Comparison of ENCODE assay signal across 29 cellular contexts in genomic region chr6:90953405-90954161, GRCh38.
"Had no signal": no experiment of that assay in that cellular context is flagged by ENCODE, and none has a peak within 500 bp of the region (broad histone marks: within the 10 kb centered on the region; RNA-seq: fewer than 3 reads in every experiment).

No MANE protein-coding gene starts in this region.

- H3K9me3 Mint-ChIP-seq: stimulated activated effector memory CD8-positive, alpha-beta T cell treated with anti-CD3 and anti-CD28 coated beads, Interleukin-12 subunit alpha, Interleukin-12 subunit beta, amount 100 ng/mL, for 72 hours; stimulated activated memory B cell treated with anti-CD40 and anti-IgM and Interleukin-4, amounts not matched to agents 10 μg/mL and 1 μg/mL and 100 μg/mL, for 72 hours; stimulated activated naive B cell treated with anti-CD40 and anti-IgM and Interleukin-4, amounts not matched to agents 10 μg/mL and 1 μg/mL and 100 μg/mL, for 72 hours; stimulated activated naive CD8-positive, alpha-beta T cell treated with anti-CD3 and anti-CD28 coated beads, Interleukin-15, amount 100 ng/mL, for 72 hours; stimulated activated naive CD8-positive, alpha-beta T cell treated with anti-CD3 and anti-CD28 coated beads, Interleukin-15, Interleukin-2, amounts not matched to agents 100 ng/mL and 50 ng/mL, for 24 hours; type B pancreatic cell had no signal

- ATAC-seq: stimulated activated effector memory CD8-positive, alpha-beta T cell treated with anti-CD3 and anti-CD28 coated beads, Interleukin-12 subunit alpha, Interleukin-12 subunit beta, amount 100 ng/mL, for 72 hours; stimulated activated memory B cell treated with anti-CD40 and anti-IgM and Interleukin-4, amounts not matched to agents 10 μg/mL and 1 μg/mL and 100 μg/mL, for 72 hours; stimulated activated naive B cell treated with anti-CD40 and anti-IgM and Interleukin-4, amounts not matched to agents 10 μg/mL and 1 μg/mL and 100 μg/mL, for 72 hours; stimulated activated naive CD8-positive, alpha-beta T cell treated with anti-CD3 and anti-CD28 coated beads, Interleukin-15, amount 100 ng/mL, for 72 hours; stimulated activated naive CD8-positive, alpha-beta T cell treated with anti-CD3 and anti-CD28 coated beads, Interleukin-15, Interleukin-2, amounts not matched to agents 100 U/mL and 50 U/mL, for 24 hours; upper lobe of right lung had no signal

- H3K27ac Mint-ChIP-seq: stimulated activated effector memory CD8-positive, alpha-beta T cell treated with anti-CD3 and anti-CD28 coated beads, Interleukin-12 subunit alpha, Interleukin-12 subunit beta, amount 100 ng/mL, for 72 hours; stimulated activated memory B cell treated with anti-CD40 and anti-IgM and Interleukin-4, amounts not matched to agents 10 μg/mL and 1 μg/mL and 100 μg/mL, for 72 hours; stimulated activated naive B cell treated with anti-CD40 and anti-IgM and Interleukin-4, amounts not matched to agents 10 μg/mL and 1 μg/mL and 100 μg/mL, for 72 hours; stimulated activated naive CD8-positive, alpha-beta T cell treated with anti-CD3 and anti-CD28 coated beads, Interleukin-15, amount 100 ng/mL, for 72 hours; stimulated activated naive CD8-positive, alpha-beta T cell treated with anti-CD3 and anti-CD28 coated beads, Interleukin-15, Interleukin-2, amounts not matched to agents 100 ng/mL and 50 ng/mL, for 24 hours; type B pancreatic cell had no signal

- H3K27me3 Mint-ChIP-seq: stimulated activated memory B cell treated with anti-CD40 and anti-IgM and Interleukin-4, amounts not matched to agents 10 μg/mL and 1 μg/mL and 100 μg/mL, for 72 hours; stimulated activated naive CD8-positive, alpha-beta T cell treated with anti-CD3 and anti-CD28 coated beads, Interleukin-15, amount 100 ng/mL, for 72 hours; type B pancreatic cell had no signal

- H3K27me3 ChIP-seq: stomach, suprapubic skin, testis, thyroid gland, tibial artery, tibial nerve, transverse colon, upper lobe of left lung, upper lobe of right lung, uterus, vagina had no signal

- H3K4me3 ChIP-seq: stomach, suprapubic skin, testis, thoracic aorta, thyroid gland, tibial artery, tibial nerve, transverse colon, upper lobe of left lung, upper lobe of right lung, uterus, vagina had no signal

- H3K36me3 Mint-ChIP-seq: stimulated activated effector memory CD8-positive, alpha-beta T cell treated with anti-CD3 and anti-CD28 coated beads, Interleukin-12 subunit alpha, Interleukin-12 subunit beta, amount 100 ng/mL, for 72 hours; stimulated activated memory B cell treated with anti-CD40 and anti-IgM and Interleukin-4, amounts not matched to agents 10 μg/mL and 1 μg/mL and 100 μg/mL, for 72 hours; stimulated activated naive B cell treated with anti-CD40 and anti-IgM and Interleukin-4, amounts not matched to agents 10 μg/mL and 1 μg/mL and 100 μg/mL, for 72 hours; type B pancreatic cell had no signal

- H3K9me3 ChIP-seq: stomach, suprapubic skin, testis, thoracic aorta, thyroid gland, tibial artery, transverse colon, upper lobe of left lung, upper lobe of right lung, uterus, vagina had no signal

- DNase-seq: stimulated activated CD4-positive, alpha-beta T cell treated with anti-CD3 and anti-CD28 coated beads, Interleukin-2, amount 100 ng/mL, for 48 hours; stimulated activated CD4-positive, alpha-beta T cell treated with anti-CD3 and anti-CD28 coated beads, Interleukin-4, amount 100 ng/mL, for 1 hour; stimulated activated CD4-positive, alpha-beta T cell treated with anti-CD3 and anti-CD28 coated beads, Interleukin-4, amount 100 ng/mL, for 24 hours; stimulated activated CD4-positive, alpha-beta T cell treated with anti-CD3 and anti-CD28 coated beads, Interleukin-4, amount 100 ng/mL, for 4 hours; stimulated activated CD8-positive, alpha-beta memory T cell treated with anti-CD3 and anti-CD28 coated beads, Interleukin-4, amount 100 ng/mL, for 48 hours; stimulated activated naive B cell treated with anti-CD40 and anti-IgM and Interleukin-4, amounts not matched to agents 10 μg/mL and 1 μg/mL and 100 μg/mL, for 72 hours; stimulated activated naive CD4-positive, alpha-beta T cell; stimulated activated naive CD4-positive, alpha-beta T cell treated with Interleukin-2 at 50 U/mL for 16 hours; stimulated activated naive CD8-positive, alpha-beta T cell treated with anti-CD3 and anti-CD28 coated beads, Interleukin-15, amount 100 ng/mL, for 72 hours; stimulated activated naive CD8-positive, alpha-beta T cell treated with anti-CD3 and anti-CD28 coated beads, Interleukin-15, Interleukin-2, amounts not matched to agents 100 U/mL and 50 U/mL, for 24 hours; stomach; substantia nigra; testis; thyroid gland; tibial artery; transverse colon; trophoblast cell; upper lobe of left lung; upper lobe of right lung; uterus had no signal

- H3K27ac ChIP-seq: stomach, suprapubic skin, testis, thoracic aorta, thyroid gland, tibial artery, tibial nerve, transverse colon, upper lobe of left lung, upper lobe of right lung, uterus, vagina had no signal

- H3K36me3 ChIP-seq: stomach, suprapubic skin, thoracic aorta, thyroid gland, tibial artery, tibial nerve, transverse colon, upper lobe of left lung, upper lobe of right lung, uterus, vagina had no signal

- H3K4me1 ChIP-seq: stomach, suprapubic skin, testis, thyroid gland, tibial artery, tibial nerve, transverse colon, upper lobe of left lung, upper lobe of right lung, uterus, vagina had no signal

- H3K4me3 Mint-ChIP-seq: stimulated activated effector memory CD8-positive, alpha-beta T cell treated with anti-CD3 and anti-CD28 coated beads, Interleukin-12 subunit alpha, Interleukin-12 subunit beta, amount 100 ng/mL, for 72 hours; stimulated activated memory B cell treated with anti-CD40 and anti-IgM and Interleukin-4, amounts not matched to agents 10 μg/mL and 1 μg/mL and 100 μg/mL, for 72 hours; stimulated activated naive B cell treated with anti-CD40 and anti-IgM and Interleukin-4, amounts not matched to agents 10 μg/mL and 1 μg/mL and 100 μg/mL, for 72 hours; stimulated activated naive CD8-positive, alpha-beta T cell treated with anti-CD3 and anti-CD28 coated beads, Interleukin-15, amount 100 ng/mL, for 72 hours; stimulated activated naive CD8-positive, alpha-beta T cell treated with anti-CD3 and anti-CD28 coated beads, Interleukin-15, Interleukin-2, amounts not matched to agents 100 ng/mL and 50 ng/mL, for 24 hours; type B pancreatic cell had no signal

- FAIRE-seq: urothelium cell line had no signal

- H3K4me1 Mint-ChIP-seq: stimulated activated effector memory CD8-positive, alpha-beta T cell treated with anti-CD3 and anti-CD28 coated beads, Interleukin-12 subunit alpha, Interleukin-12 subunit beta, amount 100 ng/mL, for 72 hours; stimulated activated memory B cell treated with anti-CD40 and anti-IgM and Interleukin-4, amounts not matched to agents 10 μg/mL and 1 μg/mL and 100 μg/mL, for 72 hours; stimulated activated naive B cell treated with anti-CD40 and anti-IgM and Interleukin-4, amounts not matched to agents 10 μg/mL and 1 μg/mL and 100 μg/mL, for 72 hours; stimulated activated naive CD8-positive, alpha-beta T cell treated with anti-CD3 and anti-CD28 coated beads, Interleukin-15, amount 100 ng/mL, for 72 hours had no signal
